In the genomic region with DNA sequence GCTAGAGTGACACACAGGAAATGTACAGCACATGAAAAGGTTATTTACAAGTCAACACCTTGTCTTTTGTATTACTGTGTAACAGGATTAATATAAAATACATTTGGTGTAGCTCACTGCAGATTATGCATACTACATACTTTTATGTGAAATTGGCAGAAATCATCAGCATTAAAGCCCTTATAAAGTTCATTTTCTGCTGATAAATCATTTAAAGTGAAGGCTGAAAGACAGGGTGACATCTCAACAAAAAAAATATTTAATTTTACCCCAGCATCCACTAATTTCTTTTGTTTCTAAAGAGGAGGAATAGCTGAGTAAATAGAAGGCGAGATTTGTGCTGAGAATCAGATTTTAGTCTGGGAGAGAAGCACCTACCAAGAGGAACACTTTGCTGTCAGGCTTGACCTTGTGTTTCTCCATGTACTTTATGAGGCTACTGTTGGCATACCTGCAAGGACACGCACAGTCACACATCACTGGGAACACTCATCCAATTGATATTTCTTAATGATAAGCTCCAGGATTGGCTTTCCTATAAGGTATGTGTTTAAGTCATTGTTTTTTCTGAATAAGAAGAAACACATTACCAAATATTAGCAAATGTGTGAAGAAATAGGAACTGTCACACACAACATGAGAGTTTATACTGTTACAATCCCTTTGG, we compare ENCODE assay signal across 18 cellular contexts.
DNase-seq lines count a peak whose midpoint lies in the region; ATAC-seq, FAIRE-seq and TF ChIP-seq lines count a peak whose summit lies in the region.
"Had no signal": no experiment of that assay in that cellular context is flagged by ENCODE, and none has a peak within 500 bp of the region (broad histone marks: within the 10 kb centered on the region; RNA-seq: fewer than 3 reads in every experiment).

No MANE protein-coding gene starts in this region.

- no peak overlapping the region for H3K18ac ChIP-seq in neuronal stem cell (ENCODE audit: low read length)

- no peak for ATAC-seq in HG03520 (IDR thresholded peaks at IDR 0.05; ENCODE audit: unreplicated experiment)

- FAIRE-seq in bronchial epithelial cell (lab: Jason Lieb, UNC), result no peak
- FAIRE-seq: D721Med had no signal

- no peak overlapping the region for H4K8ac ChIP-seq in neuronal stem cell (ENCODE audit: low read depth, low read length)

- H3K14ac ChIP-seq in neuronal stem cell (ENCODE audit: low read length), result no peak overlapping the region

- H3K23ac ChIP-seq in neuronal stem cell (ENCODE audit: low read depth, low read length, poor library complexity), result no peak overlapping the region

- H2AFZ ChIP-seq in neuronal stem cell (ENCODE audit: low read length), result no peak overlapping the region

- H2BK15ac ChIP-seq in neuronal stem cell (ENCODE audit: low read length), result no peak overlapping the region

- no peak overlapping the region for H3K4me3 ChIP-seq in LNCaP clone FGC (ENCODE audit: low read depth, low read length)
- H3K4me3 ChIP-seq in bronchial epithelial cell (ENCODE audit: low read depth, low read length), result no peak overlapping the region
- H3K4me3 ChIP-seq in neuronal stem cell (ENCODE audit: low read length in 2 of 2), result no peak overlapping the region
- no peak overlapping the region for H3K4me3 ChIP-seq in brain microvascular endothelial cell (ENCODE audit: low read depth, low read length)

- H2BK120ac ChIP-seq in neuronal stem cell (ENCODE audit: low read depth, low read length), result no peak overlapping the region

- no peak overlapping the region for H4K91ac ChIP-seq in neuronal stem cell (ENCODE audit: low read depth, low read length, poor library complexity)

- peaks cover 0 to 7% of the 10 kb centered on the region in 2 donors for H3K4me1 ChIP-seq in neuronal stem cell (ENCODE audit: control insufficient read depth in 2 of 2, insufficient read depth in 1 of 2, low read depth in 1 of 2, low read length in 2 of 2)

- WGBS in neuronal stem cell (ENCODE audit: extremely low coverage in 2 of 2, insufficient read length in 2 of 2, insufficient replicate concordance in 1 of 2), 2 donors, result no CpG with 5 or more reads among the region's 2 CpGs

- no peak overlapping the region for H3K4me2 ChIP-seq in neuronal stem cell (ENCODE audit: insufficient read depth, low read length, poor library complexity, severe bottlenecking)

- no peak overlapping the region for H2BK5ac ChIP-seq in neuronal stem cell (ENCODE audit: low read length)

- no peaks in the 10 kb centered on the region for H3K79me1 ChIP-seq in neuronal stem cell (ENCODE audit: low read depth, low read length)

- DNase-seq in LNCaP clone FGC (ENCODE audit: low read depth) (peak; percentile 95), bronchial epithelial cell (ENCODE audit: low read depth) (peak; percentile 92), neuronal stem cell (ENCODE audit: low spot score) (no peak), brain microvascular endothelial cell (no peak), EL (no peak)
- DNase-seq: CD8-positive, alpha-beta memory T cell; DMS79; H7; MV-4-11; NCI-H1417 treated with DMSO at 0.1 percent for 48 hours; NCI-H1930; NCI-H2171; NCI-H446; NK-92 treated with Interleukin-12 subunit alpha and Interleukin-12 subunit beta, amount 100 ng/mL, for 24 hours; RPMI8226 had no signal

- H3K4ac ChIP-seq in neuronal stem cell (ENCODE audit: low read length), result no peak overlapping the region

- H3K36me3 ChIP-seq in bronchial epithelial cell (ENCODE audit: control insufficient read depth, insufficient read depth, low read length) (no peaks in the 10 kb centered on the region), neuronal stem cell (replicated peaks in 1 of 2; ENCODE audit: control insufficient read depth in 2 of 2, insufficient read depth in 2 of 2, low read length in 2 of 2) (peaks cover 7 to 87% of the 10 kb centered on the region in 2 donors), brain microvascular endothelial cell (replicated peaks) (no peaks in the 10 kb centered on the region)

- TF ChIP-seq CTCF in C4-2B (conservative IDR thresholded peaks at IDR 0.05) (no peak), LNCaP clone FGC (IDR thresholded peaks at IDR 0.05; ENCODE audit: control insufficient read depth, extremely low read depth, insufficient read depth) (no peak), bronchial epithelial cell (IDR thresholded peaks at IDR 0.05; ENCODE audit: insufficient read depth, low read length, severe bottlenecking) (no peak), brain microvascular endothelial cell (IDR thresholded peaks at IDR 0.05; ENCODE audit: low read depth, low read length, missing control alignments) (no peak)

- H3K9ac ChIP-seq in neuronal stem cell (ENCODE audit: low read depth, low read length, poor library complexity), result no peak overlapping the region

- H2AK5ac ChIP-seq in neuronal stem cell (ENCODE audit: low read depth, low read length), result no peak overlapping the region

- H2BK12ac ChIP-seq in neuronal stem cell (ENCODE audit: low read length), result no peak overlapping the region

- in situ Hi-C loops in brain microvascular endothelial cell (cut with HindIII; ENCODE audit: low pct_ligation_motif_present, low sequenced_read_pairs), result no loop called here

- H3K27me3 ChIP-seq in bronchial epithelial cell (ENCODE audit: control insufficient read depth, insufficient read depth, low read length) (no peaks in the 10 kb centered on the region), neuronal stem cell (ENCODE audit: control insufficient read depth in 3 of 3, insufficient read depth in 3 of 3, low read depth in 1 of 3, low read length in 3 of 3) (no peaks in the 10 kb centered on the region), brain microvascular endothelial cell (replicated peaks) (no peaks in the 10 kb centered on the region)

- no peaks in the 10 kb centered on the region for H3K9me3 ChIP-seq in neuronal stem cell (replicated peaks in 1 of 2; ENCODE audit: control insufficient read depth in 2 of 2, insufficient read depth in 1 of 2, low read depth in 1 of 2, low read length in 2 of 2)

- peak overlapping the region; percentile 85; the same call in 1 of the 2 replicates for H3K27ac ChIP-seq in C4-2B
- H3K27ac ChIP-seq in neuronal stem cell (replicated peaks; ENCODE audit: low read length), result peak overlapping the region; percentile 40
- no peak overlapping the region for H3K27ac ChIP-seq in brain microvascular endothelial cell

Comparison
In these comparisons a context has a peak if more than half of its experiments do, and no peak if none do; other contexts are left out.
1. DNase-seq: peak in LNCaP clone FGC (single experiment) and bronchial epithelial cell (single experiment); none in neuronal stem cell (single experiment), brain microvascular endothelial cell (single experiment) and EL (single experiment).